ENCODE assay signal across 21 cellular contexts in the genomic region with DNA sequence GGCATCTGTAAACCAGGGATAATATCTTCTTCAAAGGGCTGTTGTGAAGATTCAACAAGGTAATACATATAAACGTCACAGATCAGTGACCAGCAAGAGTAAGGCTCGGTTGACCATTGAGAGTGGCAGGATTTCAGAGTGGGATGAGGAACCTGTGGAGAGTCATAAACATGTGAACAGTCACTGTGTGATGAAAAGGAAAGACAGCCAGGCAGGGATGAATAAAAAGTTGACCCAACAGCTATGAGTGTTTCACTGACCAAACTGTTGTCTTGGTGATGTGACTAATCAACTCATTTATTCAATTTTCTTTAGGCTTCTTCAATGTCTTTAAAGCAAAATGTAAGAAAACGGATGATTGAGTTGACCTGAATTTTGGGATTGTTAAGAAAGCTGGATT. TPM values are rescaled to one million over a fixed set of nuclear protein-coding genes. Genes with fewer than 3 reads are reported as not detected.
DNase-seq lines count a peak whose midpoint lies in the region; ATAC-seq, FAIRE-seq and TF ChIP-seq lines count a peak whose summit lies in the region.
"Had no signal": no experiment of that assay in that cellular context is flagged by ENCODE, and none has a peak within 500 bp of the region (broad histone marks: within the 10 kb centered on the region; RNA-seq: fewer than 3 reads in every experiment).

No MANE protein-coding gene starts in this region.

- no peak for FAIRE-seq in bronchial epithelial cell (lab: Jason Lieb, UNC)

- ATAC-seq in HG02870 (IDR thresholded peaks at IDR 0.05; ENCODE audit: unreplicated experiment) (no peak), HG02571 (IDR thresholded peaks at IDR 0.05; ENCODE audit: unreplicated experiment) (no peak), aorta (ENCODE audit: low FRiP score) (no peak)
- ATAC-seq: left lobe of liver had no signal

- no peak for TF ChIP-seq CTCF in bronchial epithelial cell (IDR thresholded peaks at IDR 0.05; ENCODE audit: insufficient read depth, low read length, severe bottlenecking)

- peaks cover 0 to 4% of the 10 kb centered on the region in 2 donors for H3K4me1 ChIP-seq in aorta (ENCODE audit: control insufficient read depth in 1 of 2, insufficient read depth in 2 of 2, low read length in 2 of 2)
- H3K4me1 ChIP-seq: parathyroid adenoma, vagina had no signal

- WGBS in aorta, 2 donors, result 92% methylated on average over 3 of the region's 3 CpGs

- intact Hi-C loops in aorta (cut with DNase I), result loop anchor here in 1 of 2 donors (5.0 kb wide), 1 partner anchor 96 kb away; no protein-coding TSS in a partner anchor

- H3K27me3 ChIP-seq in bronchial epithelial cell (ENCODE audit: control insufficient read depth, insufficient read depth, low read length) (no peaks in the 10 kb centered on the region), aorta (ENCODE audit: control insufficient read depth in 1 of 2, insufficient read depth in 2 of 2, low read length in 1 of 2) (no peaks in the 10 kb centered on the region)
- H3K27me3 ChIP-seq: esophagus muscularis mucosa, stomach, vagina had no signal

- H3K4me3 ChIP-seq in bronchial epithelial cell (ENCODE audit: low read depth, low read length) (no peak overlapping the region), aorta (ENCODE audit: low read length in 2 of 2) (no peak overlapping the region)
- H3K4me3 ChIP-seq: coronary artery, esophagus muscularis mucosa, stomach, vagina had no signal

- H3K36me3 ChIP-seq in bronchial epithelial cell (ENCODE audit: control insufficient read depth, insufficient read depth, low read length) (no peaks in the 10 kb centered on the region), aorta (ENCODE audit: control insufficient read depth in 1 of 2, insufficient read depth in 2 of 2, low read length in 1 of 2) (no peaks in the 10 kb centered on the region)
- H3K36me3 ChIP-seq: vagina had no signal

- H3K27ac ChIP-seq in aorta (ENCODE audit: low read depth in 1 of 2, low read length in 2 of 2), result no peak overlapping the region
- H3K27ac ChIP-seq: coronary artery, esophagus muscularis mucosa, HL-60, parathyroid adenoma, stomach, vagina, VCaP had no signal

- H3K9me3 ChIP-seq in aorta (ENCODE audit: control insufficient read depth, low read length), result no peaks in the 10 kb centered on the region
- H3K9me3 ChIP-seq: esophagus muscularis mucosa, stomach, vagina had no signal

- peak; percentile 67 for DNase-seq in AG20443 (ENCODE audit: low spot score)
- peak; percentile 76 for DNase-seq in LHCN-M2 (ENCODE audit: low read depth)
- peak; percentile 68 for DNase-seq in bronchial epithelial cell (ENCODE audit: low read depth)
- peak; percentile 44 for DNase-seq in left kidney (ENCODE audit: low read depth, low spot score)
- DNase-seq in ecto neural progenitor cell (ENCODE audit: low spot score), result no peak
- no peak for DNase-seq in aorta
- DNase-seq: activated CD4-positive, alpha-beta memory T cell treated with anti-CD3 and anti-CD28 coated beads, Interleukin-2, amount 10 ng/mL, durations not matched to agents 7 days and 5 days; hippocampal formation; Kasumi-1; NCI-H1694; stimulated activated CD4-positive, alpha-beta T cell treated with anti-CD3 and anti-CD28 coated beads, Interleukin-12 subunit alpha, Interleukin-12 subunit beta, amount 100 ng/mL, for 4 hours; stomach had no signal

RNA-seq across cellular contexts. Expression of a gene that starts 8.6 kb away (rescaled TPM):
- total RNA-seq in LHCN-M2 (2014; rRNA removed) (170 and 223 TPM in 2 replicates), bronchial epithelial cell (136 and 224 TPM in 2 replicates), aorta (10 to 100 TPM; 44.8 to 56.7 TPM)
- polyA plus RNA-seq in LHCN-M2 (2012), result 117 TPM
- polyA plus RNA-seq in aorta, result 10 to 100 TPM; 10.3 to 11.0 TPM

Comparison
In these comparisons a context has a peak if more than half of its experiments do, and no peak if none do; other contexts are left out.
1. DNase-seq: peak in AG20443 (single experiment), LHCN-M2 (single experiment), bronchial epithelial cell (single experiment) and left kidney (single experiment); none in ecto neural progenitor cell (single experiment) and aorta (0 of 2).